In genomic region chr16:30063893-30064745, GRCh38 we compare ENCODE assay signal across 8 cellular contexts. TPM values are rescaled to one million over a fixed set of nuclear protein-coding genes. Genes with fewer than 3 reads are reported as not detected.
DNase-seq lines count a peak whose midpoint lies in the region; ATAC-seq and TF ChIP-seq lines count a peak whose summit lies in the region.

No MANE protein-coding gene starts in this region.

- H3K9me2 ChIP-seq in SU-DHL-6 (replicated peaks; ENCODE audit: insufficient read depth, low read length), result no peaks in the 10 kb centered on the region

- peaks cover 33% of the 10 kb centered on the region for H3K79me2 ChIP-seq in SU-DHL-6 (ENCODE audit: insufficient read depth, low read length)

- 5% methylated on average over 28 of the region's 28 CpGs for WGBS in right cardiac atrium

- ATAC-seq in right cardiac atrium (peak; percentile 49 to 52), HG03565 (IDR thresholded peaks at IDR 0.05; ENCODE audit: unreplicated experiment) (no peak)

- H3K27ac ChIP-seq in SU-DHL-6 (ENCODE audit: low read depth, low read length) (peak overlapping the region; percentile 97), right cardiac atrium (ENCODE audit: low read length) (peak overlapping the region; percentile 86)

- DNase-seq in activated gamma-delta T cell treated with Interleukin-2 at 50 U/mL for 16 hours, result peak; percentile 65
- no peak for DNase-seq in activated gamma-delta T cell (lab: John Stamatoyannopoulos, UW)
- DNase-seq in LNCaP clone FGC (ENCODE audit: low read depth), result no peak
- peak; percentile 55 for DNase-seq in amniotic epithelial cell (ENCODE audit: low read depth)
- peak; percentile 82 to 91 (median 90) for DNase-seq in right cardiac atrium
- DNase-seq in renal cortical epithelial cell (ENCODE audit: low read depth), result peak; percentile 44

- H3K9me3 ChIP-seq in SU-DHL-6 (ENCODE audit: insufficient read depth, low read length) (no peaks in the 10 kb centered on the region), right cardiac atrium (ENCODE audit: control insufficient read depth, low read length) (no peaks in the 10 kb centered on the region)

- no peaks in the 10 kb centered on the region; the same call in 1 of the 2 replicates for H4K20me1 ChIP-seq in SU-DHL-6 (ENCODE audit: low read depth, low read length)

- H3F3A ChIP-seq in SU-DHL-6 (ENCODE audit: insufficient read depth), result no peaks in the 10 kb centered on the region

- peak overlapping the region; percentile 87 for H3K4me2 ChIP-seq in SU-DHL-6 (ENCODE audit: low read depth, low read length, poor library complexity, severe bottlenecking)

- H3K36me3 ChIP-seq in SU-DHL-6 (ENCODE audit: low read length), result peaks cover 12% of the 10 kb centered on the region

- intact Hi-C loops in right cardiac atrium (cut with DNase I), result no loop called here

- H3K9ac ChIP-seq in SU-DHL-6 (ENCODE audit: low read length), result peak overlapping the region; percentile 98

- TF ChIP-seq CTCF in LNCaP clone FGC (IDR thresholded peaks at IDR 0.05; ENCODE audit: control insufficient read depth, extremely low read depth, insufficient read depth) (peak; percentile 41), SU-DHL-6 (IDR thresholded peaks at IDR 0.05; ENCODE audit: insufficient read depth, low read length, poor library complexity, severe bottlenecking) (peak; percentile 76)

- H3K4me1 ChIP-seq in right cardiac atrium (ENCODE audit: control insufficient read depth, insufficient read depth, low read length), result peaks cover 12% of the 10 kb centered on the region

- H3K4me3 ChIP-seq in LNCaP clone FGC (ENCODE audit: low read depth, low read length) (peak overlapping the region; percentile 98), SU-DHL-6 (ENCODE audit: insufficient read depth, low read length, poor library complexity, severe bottlenecking) (peak overlapping the region; percentile 84), right cardiac atrium (ENCODE audit: low read length) (peak overlapping the region; percentile 82)

- H3K27me3 ChIP-seq in SU-DHL-6 (ENCODE audit: low read length), result no peaks in the 10 kb centered on the region
- H3K27me3 ChIP-seq in right cardiac atrium (ENCODE audit: control insufficient read depth, insufficient read depth), result no peaks in the 10 kb centered on the region

- peak overlapping the region; percentile 21 for H2AFZ ChIP-seq in SU-DHL-6 (ENCODE audit: low read depth, low read length, severe bottlenecking)

RNA-seq across cellular contexts. Expression of gene ALDOA, which starts 1.4 kb away (rescaled TPM):
- total RNA-seq in right cardiac atrium (1,000 to 10,000 TPM; 2,625 to 3,581 (median 3,363) TPM), renal cortical epithelial cell (525 and 1,258 TPM in 2 replicates)
- 3,115 TPM for polyA plus RNA-seq in right cardiac atrium

RNA-seq across cellular contexts. Expression of gene PPP4C, which starts 11.7 kb away (rescaled TPM):
- 10 to 100 TPM; 31.3 to 40.8 (median 36.0) TPM for total RNA-seq in right cardiac atrium
- polyA plus RNA-seq in right cardiac atrium, result 51.8 TPM
- total RNA-seq in renal cortical epithelial cell, result 154 and 293 TPM in 2 replicates

RNA-seq across cellular contexts. Expression of gene TBX6, which starts 27.6 kb away (rescaled TPM):
- total RNA-seq in right cardiac atrium (1 to 10 TPM in 2 of 4 donors, under 1 TPM in 2; 0.67 to 1.2 (median 1.0) TPM), renal cortical epithelial cell (0.15 TPM in 1 of 2 replicates, not detected in the other)
- 0.93 TPM for polyA plus RNA-seq in right cardiac atrium

RNA-seq across cellular contexts. Expression of gene YPEL3, which starts 31.9 kb away (rescaled TPM):
- total RNA-seq in right cardiac atrium, result 10 to 100 TPM; 54.4 to 79.2 (median 71.2) TPM
- 118 TPM for polyA plus RNA-seq in right cardiac atrium
- total RNA-seq in renal cortical epithelial cell, result 7.6 and 12.9 TPM in 2 replicates

RNA-seq across cellular contexts. Expression of gene TLCD3B, which starts 33.0 kb away (rescaled TPM):
- total RNA-seq in right cardiac atrium (not detected), renal cortical epithelial cell (0.15 TPM in 1 of 2 replicates, not detected in the other)
- polyA plus RNA-seq in right cardiac atrium, result not detected

Comparison
In these comparisons a context has a peak if more than half of its experiments do, and no peak if none do; other contexts are left out.
1. DNase-seq: peak in activated gamma-delta T cell treated with Interleukin-2 at 50 U/mL for 16 hours (single experiment), amniotic epithelial cell (single experiment), right cardiac atrium (3 of 3) and renal cortical epithelial cell (single experiment); none in activated gamma-delta T cell (single experiment) and LNCaP clone FGC (single experiment).
2. Peak in every context shown above with its lines, with median percentiles within 50 percentile points of each other: H3K4me3 ChIP-seq.